In genomic region chr19:17511724-17512573, GRCh38 we compare ENCODE assay signal across 8 cellular contexts. TPM values are rescaled to one million over a fixed set of nuclear protein-coding genes. Genes with fewer than 3 reads are reported as not detected.
A peak's percentile ranks its signal among the peaks of the same experiment; 100 is the strongest.
DNase-seq lines count a peak whose midpoint lies in the region; ATAC-seq lines count a peak whose summit lies in the region.

No MANE protein-coding gene starts in this region.

- ATAC-seq in GM18907 (IDR thresholded peaks at IDR 0.05; ENCODE audit: unreplicated experiment) (peak; percentile 63), HG03139 (IDR thresholded peaks at IDR 0.05; ENCODE audit: unreplicated experiment) (peak; percentile 44)

- DNase-seq in AML-193 (lab: John Stamatoyannopoulos, UW) (peak; percentile 71 to 87), NCI-H748 (lab: John Stamatoyannopoulos, UW; ENCODE audit: unreplicated experiment) (peak; percentile 85), ecto neural progenitor cell (ENCODE audit: low spot score) (peak; percentile 88), lung microvascular endothelial cell (ENCODE audit: low read depth in 2 of 2) (peak; percentile 86 to 93)
- peak; percentile 82 to 85 for DNase-seq in activated CD4-positive, alpha-beta T cell treated with anti-CD3 and anti-CD28 coated beads, Interleukin-2, amount 50 U/mL, for 48 hours
- DNase-seq in stimulated activated CD4-positive, alpha-beta T cell treated with anti-CD3 and anti-CD28 coated beads, TNF-alpha, amount 100 ng/mL, for 4 hours (ENCODE audit: low read depth in 3 of 3) = peak; percentile 57 to 76 (median 72)

RNA-seq across cellular contexts. Expression of gene PGLS, which starts 0.5 kb away (rescaled TPM):
- 46.4 and 67.5 TPM in 2 replicates for total RNA-seq in lung microvascular endothelial cell

RNA-seq across cellular contexts. Expression of gene SLC27A1, which starts 41.6 kb away (rescaled TPM):
- total RNA-seq in lung microvascular endothelial cell = 12.6 and 22.2 TPM in 2 replicates

RNA-seq across cellular contexts. Expression of gene COLGALT1, which starts 43.5 kb away (rescaled TPM):
- 44.0 and 49.7 TPM in 2 replicates for total RNA-seq in lung microvascular endothelial cell

RNA-seq across cellular contexts. Expression of gene NXNL1, which starts 51.2 kb away (rescaled TPM):
- total RNA-seq in lung microvascular endothelial cell = not detected in 2 replicates

Comparison
In these comparisons a context has a peak if more than half of its experiments do, and no peak if none do; other contexts are left out.
1. Peak in every context shown above with its lines: DNase-seq and ATAC-seq.